In the genomic region with DNA sequence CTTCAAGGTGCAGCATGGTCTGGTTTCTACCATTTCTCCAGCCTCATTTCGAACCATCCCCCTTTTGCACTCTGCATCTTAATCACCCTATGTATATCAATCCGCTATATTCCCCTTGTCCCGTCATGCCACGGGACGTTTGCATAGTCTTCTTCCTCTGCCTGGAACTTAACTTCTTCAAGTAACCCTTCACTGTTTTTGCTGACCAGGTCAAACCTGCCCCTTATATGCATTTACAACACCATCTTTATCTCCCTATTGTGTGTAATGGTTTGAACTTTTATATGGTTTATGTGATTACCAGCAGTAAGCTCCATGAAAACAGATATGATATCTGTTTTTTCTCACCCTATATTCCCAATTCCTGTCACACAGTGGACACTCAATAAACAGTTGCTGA, we compare ENCODE assay signal across 26 cellular contexts. TPM values are rescaled to one million over a fixed set of nuclear protein-coding genes. Genes with fewer than 3 reads are reported as not detected.
A peak's percentile ranks its signal among the peaks of the same experiment; 100 is the strongest.
DNase-seq lines count a peak whose midpoint lies in the region; ATAC-seq and TF ChIP-seq lines count a peak whose summit lies in the region.
"Had no signal": no experiment of that assay in that cellular context is flagged by ENCODE, and none has a peak within 500 bp of the region (broad histone marks: within the 10 kb centered on the region; RNA-seq: fewer than 3 reads in every experiment).

No MANE protein-coding gene starts in this region.

- peaks cover 21% of the 10 kb centered on the region for H3K36me3 Mint-ChIP-seq in activated CD8-positive, alpha-beta memory T cell treated with anti-CD3 and anti-CD28 coated beads, Interleukin-2, amount 10 ng/mL, durations not matched to agents 7 days and 5 days
- H3K36me3 Mint-ChIP-seq in T-cell (peaks cover 11% of the 10 kb centered on the region), glutamatergic neuron (ENCODE audit: unreplicated experiment) (no peaks in the 10 kb centered on the region), progenitor cell of endocrine pancreas (ENCODE audit: insufficient read depth) (peaks cover 22% of the 10 kb centered on the region)

- no peak overlapping the region for H3K27ac Mint-ChIP-seq in activated CD8-positive, alpha-beta memory T cell treated with anti-CD3 and anti-CD28 coated beads, Interleukin-2, amount 10 ng/mL, durations not matched to agents 7 days and 5 days
- H3K27ac Mint-ChIP-seq in T-cell, result peak overlapping the region; percentile 0 to 26
- H3K27ac Mint-ChIP-seq in glutamatergic neuron (ENCODE audit: unreplicated experiment), result no peak overlapping the region
- no peak overlapping the region for H3K27ac Mint-ChIP-seq in progenitor cell of endocrine pancreas
- H3K27ac Mint-ChIP-seq: activated CD4-positive, alpha-beta T cell treated with anti-CD3 and anti-CD28 coated beads, Interleukin-2, amount 10 ng/mL, durations not matched to agents 24 days and 14 days; activated naive CD4-positive, alpha-beta T cell treated with anti-CD3 and anti-CD28 coated beads for 36 hours; GM23338 had no signal

- no peaks in the 10 kb centered on the region for H3K27me3 Mint-ChIP-seq in activated CD8-positive, alpha-beta memory T cell treated with anti-CD3 and anti-CD28 coated beads, Interleukin-2, amount 10 ng/mL, durations not matched to agents 7 days and 5 days
- H3K27me3 Mint-ChIP-seq in T-cell (no peaks in the 10 kb centered on the region), glutamatergic neuron (ENCODE audit: unreplicated experiment) (no peaks in the 10 kb centered on the region), progenitor cell of endocrine pancreas (no peaks in the 10 kb centered on the region)
- H3K27me3 Mint-ChIP-seq: activated CD4-positive, alpha-beta T cell treated with anti-CD3 and anti-CD28 coated beads, Interleukin-2, amount 10 ng/mL, durations not matched to agents 24 days and 14 days; CD4-positive, alpha-beta memory T cell had no signal

- POLR2A ChIA-PET in T-cell (lab: Charles Lee), result interaction anchor here in 1 of 2 donors (0.5 kb wide), 1 partner anchor 83 kb away, joined by 3 read pairs; no protein-coding TSS in a partner anchor

- peak overlapping the region; percentile 0 for H3K4me3 Mint-ChIP-seq in activated CD8-positive, alpha-beta memory T cell treated with anti-CD3 and anti-CD28 coated beads, Interleukin-2, amount 10 ng/mL, durations not matched to agents 7 days and 5 days
- H3K4me3 Mint-ChIP-seq in T-cell, result peak overlapping the region in 1 of 3 donors; percentile 95
- H3K4me3 Mint-ChIP-seq in glutamatergic neuron (ENCODE audit: unreplicated experiment), result peak overlapping the region; percentile 47
- peak overlapping the region; percentile 46 for H3K4me3 Mint-ChIP-seq in progenitor cell of endocrine pancreas (ENCODE audit: low read depth)
- H3K4me3 Mint-ChIP-seq: activated naive CD4-positive, alpha-beta T cell treated with anti-CD3 and anti-CD28 coated beads for 36 hours had no signal

- no peak for DNase-seq in activated CD8-positive, alpha-beta memory T cell treated with anti-CD3 and anti-CD28 coated beads, Interleukin-2, amount 10 ng/mL, durations not matched to agents 7 days and 5 days
- no peak for DNase-seq in activated CD8-positive, alpha-beta memory T cell treated with anti-CD3 and anti-CD28 coated beads for 24 hours
- DNase-seq in T-cell, result no peak
- DNase-seq in glutamatergic neuron, result no peak
- no peak for DNase-seq in progenitor cell of endocrine pancreas (ENCODE audit: low spot score, unreplicated experiment)
- no peak for DNase-seq in SHP77 treated with DMSO at 0.1 percent for 48 hours (lab: John Stamatoyannopoulos, UW)
- DNase-seq in stimulated activated naive CD4-positive, alpha-beta T cell treated with Interleukin-2 at 50 U/mL for 16 hours (lab: John Stamatoyannopoulos, UW), result no peak
- DNase-seq: activated CD4-positive, alpha-beta T cell treated with anti-CD3 and anti-CD28 coated beads, Interleukin-2, amount 10 ng/mL, durations not matched to agents 24 days and 14 days; activated naive CD4-positive, alpha-beta T cell treated with anti-CD3 and anti-CD28 coated beads for 36 hours; activated T-cell treated with anti-CD3 and anti-CD28 coated beads, Interleukin-2, amount 50 U/mL, for 48 hours; amniotic stem cell; brain microvascular endothelial cell; CD4-positive, alpha-beta memory T cell; dorsolateral prefrontal cortex; esophagus squamous epithelium; foreskin keratinocyte; heart left ventricle; left ventricle myocardium inferior; NCI-H1417; NCI-H2029; NCI-H526; SK-N-SH; stimulated activated naive CD4-positive, alpha-beta T cell; testis had no signal

- peaks cover 37% of the 10 kb centered on the region for H3K4me1 Mint-ChIP-seq in activated CD8-positive, alpha-beta memory T cell treated with anti-CD3 and anti-CD28 coated beads, Interleukin-2, amount 10 ng/mL, durations not matched to agents 7 days and 5 days
- H3K4me1 Mint-ChIP-seq in T-cell (peaks cover 34 to 44% (median 41%) of the 10 kb centered on the region in 3 donors), glutamatergic neuron (ENCODE audit: low read depth, unreplicated experiment) (peaks cover 10% of the 10 kb centered on the region), progenitor cell of endocrine pancreas (ENCODE audit: low read depth) (peaks cover 21% of the 10 kb centered on the region)

- no peak for ATAC-seq in activated CD8-positive, alpha-beta memory T cell treated with anti-CD3 and anti-CD28 coated beads, Interleukin-2, amount 10 ng/mL, durations not matched to agents 7 days and 5 days
- ATAC-seq in T-cell (replicated peaks in 1 of 4) (no peak), HG03469 (IDR thresholded peaks at IDR 0.05; ENCODE audit: unreplicated experiment) (no peak)
- ATAC-seq: foreskin keratinocyte, GM23338, heart left ventricle had no signal

- TF ChIP-seq CTCF in glutamatergic neuron (IDR thresholded peaks at IDR 0.05; ENCODE audit: partially characterized antibody, unreplicated experiment) (no peak), progenitor cell of endocrine pancreas (IDR thresholded peaks at IDR 0.05; ENCODE audit: unreplicated experiment) (no peak)

- no peaks in the 10 kb centered on the region for H3K9me3 Mint-ChIP-seq in activated CD8-positive, alpha-beta memory T cell treated with anti-CD3 and anti-CD28 coated beads, Interleukin-2, amount 10 ng/mL, durations not matched to agents 7 days and 5 days (ENCODE audit: low read depth)
- H3K9me3 Mint-ChIP-seq in T-cell (no peaks in the 10 kb centered on the region), glutamatergic neuron (ENCODE audit: unreplicated experiment) (peaks cover 5% of the 10 kb centered on the region), progenitor cell of endocrine pancreas (ENCODE audit: low read depth) (no peaks in the 10 kb centered on the region)
- H3K9me3 Mint-ChIP-seq: activated CD4-positive, alpha-beta T cell treated with anti-CD3 and anti-CD28 coated beads, Interleukin-2, amount 10 ng/mL, durations not matched to agents 24 days and 14 days; activated naive CD4-positive, alpha-beta T cell treated with anti-CD3 and anti-CD28 coated beads for 36 hours; CD4-positive, alpha-beta memory T cell; GM23338 had no signal

- CTCF ChIA-PET in activated CD8-positive, alpha-beta memory T cell treated with anti-CD3 and anti-CD28 coated beads, Interleukin-2, amount 10 ng/mL, durations not matched to agents 7 days and 5 days (lab: Charles Lee), result interaction anchor here (0.9 to 20.3 kb wide), 3 partner anchors 19 to 117 kb away, joined by 3 to 424 read pairs (median 10); partner anchors contain the start of gene PLEKHO1
- CTCF ChIA-PET in T-cell (lab: Charles Lee), result interaction anchor here (0.6 to 0.9 kb wide), 2 partner anchors 25 to 95 kb away, joined by 3 to 6 read pairs; no protein-coding TSS in a partner anchor

RNA-seq across cellular contexts. Expression of gene VPS45, which starts 2.3 kb away (rescaled TPM):
- 10 to 100 TPM; 34.7 to 35.9 TPM for total RNA-seq in activated CD8-positive, alpha-beta memory T cell treated with anti-CD3 and anti-CD28 coated beads, Interleukin-2, amount 10 ng/mL, durations not matched to agents 7 days and 5 days
- 10 to 100 TPM; 24.9 to 30.7 (median 28.0) TPM for total RNA-seq in T-cell
- 60.0 TPM for total RNA-seq in glutamatergic neuron (ENCODE audit: unreplicated experiment)
- total RNA-seq in progenitor cell of endocrine pancreas, result 53.0 and 58.1 TPM in 2 replicates

RNA-seq across cellular contexts. Expression of gene OTUD7B, which starts 59.4 kb away (rescaled TPM):
- 10 to 100 TPM; 16.4 to 19.7 TPM for total RNA-seq in activated CD8-positive, alpha-beta memory T cell treated with anti-CD3 and anti-CD28 coated beads, Interleukin-2, amount 10 ng/mL, durations not matched to agents 7 days and 5 days
- total RNA-seq in T-cell (10 to 100 TPM in 3 of 5 donors, 1 to 10 TPM in 2; 7.8 to 13.7 (median 10.2) TPM), glutamatergic neuron (ENCODE audit: unreplicated experiment) (15.4 TPM), progenitor cell of endocrine pancreas (29.1 and 30.3 TPM in 2 replicates)

Comparison
In these comparisons a context has a peak if more than half of its experiments do, and no peak if none do; other contexts are left out.
1. H3K27ac Mint-ChIP-seq: peak in T-cell (2 of 2); none in activated CD8-positive, alpha-beta memory T cell treated with anti-CD3 and anti-CD28 coated beads, Interleukin-2, amount 10 ng/mL, durations not matched to agents 7 days and 5 days (single experiment), glutamatergic neuron (single experiment) and progenitor cell of endocrine pancreas (single experiment).